Comparison of ENCODE assay signal across 34 cellular contexts in the genomic region with DNA sequence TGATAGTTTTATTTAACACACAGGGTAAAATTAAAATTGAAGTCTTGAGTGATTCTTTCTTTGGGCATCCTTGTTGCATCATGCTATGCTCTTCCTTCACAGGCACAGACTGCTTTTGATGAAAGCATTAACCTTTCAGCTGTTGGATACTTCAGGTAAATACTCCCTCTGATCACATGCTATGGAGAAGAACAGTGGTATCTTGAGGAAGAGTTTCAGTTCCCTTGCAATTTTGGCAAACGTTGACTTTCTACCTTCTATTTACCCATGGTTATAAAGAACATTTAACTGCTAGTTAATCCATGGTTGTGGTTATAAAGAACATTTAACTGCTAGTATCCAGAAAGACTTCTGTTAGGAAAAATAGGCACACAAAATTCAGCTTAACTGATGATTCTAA.
"Had no signal": no experiment of that assay in that cellular context is flagged by ENCODE, and none has a peak within 500 bp of the region (broad histone marks: within the 10 kb centered on the region; RNA-seq: fewer than 3 reads in every experiment).

No MANE protein-coding gene starts in this region.

- DNase-seq: activated CD4-positive, alpha-beta memory T cell treated with anti-CD3 and anti-CD28 coated beads, Interleukin-2, amount 10 ng/mL, durations not matched to agents 7 days and 5 days; activated CD4-positive, alpha-beta T cell treated with anti-CD3 and anti-CD28 coated beads for 1 hour; activated CD4-positive, alpha-beta T cell treated with anti-CD3 and anti-CD28 coated beads for 36 hours; activated CD4-positive, alpha-beta T cell treated with anti-CD3 and anti-CD28 coated beads for 48 hours; activated CD4-positive, alpha-beta T cell treated with anti-CD3 and anti-CD28 coated beads, Interleukin-2, amount 10 ng/mL, durations not matched to agents 7 days and 5 days; activated CD4-positive, alpha-beta T cell treated with anti-CD3 and anti-CD28 coated beads, Interleukin-2, amount 50 U/mL, for 48 hours; activated CD4-positive, CD25-positive, alpha-beta regulatory T cell; activated CD8-positive, alpha-beta memory T cell treated with anti-CD3 and anti-CD28 coated beads for 24 hours; activated CD8-positive, alpha-beta memory T cell treated with anti-CD3 and anti-CD28 coated beads, Interleukin-2, amount 10 ng/mL, durations not matched to agents 7 days and 5 days; activated CD8-positive, alpha-beta memory T cell treated with anti-CD3 and anti-CD28 coated beads, Interleukin-2, amount 50 U/mL, for 48 hours; activated effector memory CD4-positive, alpha-beta T cell treated with anti-CD3 and anti-CD28 coated beads, Interleukin-2, amount 50 U/mL, for 16 hours; activated gamma-delta T cell treated with Interleukin-2 at 50 U/mL for 16 hours; activated naive CD4-positive, alpha-beta T cell; activated naive CD4-positive, alpha-beta T cell treated with anti-CD3 and anti-CD28 coated beads for 36 hours; activated naive CD4-positive, alpha-beta T cell treated with anti-CD3 and anti-CD28 coated beads, Interleukin-2, amount 50 U/mL, for 16 hours; activated naive CD8-positive, alpha-beta T cell treated with anti-CD3 and anti-CD28 coated beads for 36 hours; activated T-cell treated with anti-CD3 and anti-CD28 coated beads, Interleukin-2, amount 50 U/mL, for 24 hours; activated T-cell treated with anti-CD3 and anti-CD28 coated beads, Interleukin-2, amount 50 U/mL, for 48 hours; adrenal gland; amniotic stem cell; aorta; body of pancreas; brain microvascular endothelial cell; central memory CD4-positive, alpha-beta T cell; SW 1271; T-helper 1 cell; T-helper 2 cell; T-helper 9 cell; WERI-Rb-1 had no signal

- H3K36me3 ChIP-seq: brain microvascular endothelial cell, breast epithelium, WERI-Rb-1 had no signal

- H3K9me3 ChIP-seq: adrenal gland, body of pancreas, breast epithelium had no signal

- H3K4me1 ChIP-seq: breast epithelium had no signal

- ATAC-seq: activated CD4-positive, alpha-beta T cell treated with anti-CD3 and anti-CD28 coated beads for 36 hours; activated CD4-positive, CD25-positive, alpha-beta regulatory T cell treated with anti-CD3 and anti-CD28 coated beads, Interleukin-2, amount 50 U/mL, for 24 hours; activated CD8-positive, alpha-beta memory T cell treated with anti-CD3 and anti-CD28 coated beads, Interleukin-2, amount 10 ng/mL, durations not matched to agents 7 days and 5 days; activated CD8-positive, alpha-beta T cell treated with anti-CD3 and anti-CD28 coated beads, Interleukin-2, amount 10 ng/mL, durations not matched to agents 7 days and 5 days; activated naive CD4-positive, alpha-beta T cell treated with anti-CD3 and anti-CD28 coated beads, Interleukin-2, amount 50 U/mL, for 72 hours; body of pancreas; WTC11 had no signal

- H3K4me3 ChIP-seq: adrenal gland, body of pancreas, breast epithelium had no signal

- H3K27ac ChIP-seq: body of pancreas, brain microvascular endothelial cell, breast epithelium, WERI-Rb-1 had no signal

- H3K27me3 ChIP-seq: adrenal gland, body of pancreas, brain microvascular endothelial cell, breast epithelium had no signal
